ENCODE assay signal across 16 cellular contexts in the genomic region with DNA sequence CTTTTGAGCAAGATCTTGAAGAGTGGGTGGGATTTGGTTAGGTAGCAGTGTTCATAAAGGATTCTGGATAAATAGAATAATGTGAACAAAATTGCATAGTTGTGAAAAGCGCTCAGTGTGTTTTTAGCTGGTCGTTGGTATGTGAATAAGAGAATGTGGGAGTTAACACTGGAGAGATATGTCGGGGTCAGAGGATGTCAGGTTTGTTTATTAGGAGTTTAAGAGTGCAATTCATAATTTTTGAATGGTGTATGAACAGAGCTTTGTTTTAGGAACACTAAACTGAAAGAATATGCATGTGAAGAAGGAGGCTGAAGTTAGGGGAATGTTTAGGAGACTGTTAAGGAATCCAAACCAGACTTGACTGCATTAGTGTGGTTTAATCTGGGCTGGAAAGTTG.
"Had no signal": no experiment of that assay in that cellular context is flagged by ENCODE, and none has a peak within 500 bp of the region (broad histone marks: within the 10 kb centered on the region; RNA-seq: fewer than 3 reads in every experiment).

No MANE protein-coding gene starts in this region.

- H3K4me1 ChIP-seq: breast epithelium, parathyroid adenoma had no signal

- H3K27ac Mint-ChIP-seq: activated CD4-positive, alpha-beta memory T cell treated with anti-CD3 and anti-CD28 coated beads for 36 hours; activated naive CD8-positive, alpha-beta T cell; activated T-helper 2 cell treated with anti-CD3 and anti-CD28 coated beads, Interferon-gamma antibody, Interleukin-2, Interleukin-4, amounts not matched to agents 10 μg/mL and 5 μg/mL and 100 μg/mL, durations not matched to agents 14 hours and 24 hours and 36 hours had no signal

- H3K27me3 Mint-ChIP-seq: activated CD4-positive, alpha-beta memory T cell treated with anti-CD3 and anti-CD28 coated beads for 36 hours; activated naive CD8-positive, alpha-beta T cell had no signal

- H3K4me3 ChIP-seq: breast epithelium, dorsolateral prefrontal cortex, suprapubic skin had no signal

- H3K9me3 Mint-ChIP-seq: activated CD4-positive, alpha-beta memory T cell treated with anti-CD3 and anti-CD28 coated beads for 36 hours; activated T-helper 2 cell treated with anti-CD3 and anti-CD28 coated beads, Interferon-gamma antibody, Interleukin-2, Interleukin-4, amounts not matched to agents 10 μg/mL and 5 μg/mL and 100 μg/mL, durations not matched to agents 14 hours and 24 hours and 36 hours; neural crest cell had no signal

- H3K9me3 ChIP-seq: breast epithelium, suprapubic skin had no signal

- H3K27me3 ChIP-seq: breast epithelium, dorsolateral prefrontal cortex, suprapubic skin had no signal

- ATAC-seq: esophagus mucosa had no signal

- H3K4me3 Mint-ChIP-seq: activated CD4-positive, alpha-beta memory T cell treated with anti-CD3 and anti-CD28 coated beads for 36 hours; activated naive CD8-positive, alpha-beta T cell; neural crest cell had no signal

- H2AFZ ChIP-seq: parathyroid adenoma had no signal

- DNase-seq: activated CD4-positive, alpha-beta memory T cell treated with anti-CD3 and anti-CD28 coated beads for 36 hours; activated CD4-positive, CD25-positive, alpha-beta regulatory T cell treated with anti-CD3 and anti-CD28 coated beads, Interleukin-2, amount 50 U/mL, for 72 hours; activated CD8-positive, alpha-beta memory T cell treated with anti-CD3 and anti-CD28 coated beads, Interleukin-2, amount 50 U/mL, for 4 hours; aorta; dorsolateral prefrontal cortex; left cardiac atrium; retina; SIG-M5; small intestine had no signal

- H3K27ac ChIP-seq: breast epithelium, dorsolateral prefrontal cortex, parathyroid adenoma, suprapubic skin had no signal
